ENCODE assay signal across 9 cellular contexts in genomic region chr22:35381424-35381772, GRCh38. TPM values are rescaled to one million over a fixed set of nuclear protein-coding genes. Genes with fewer than 3 reads are reported as not detected.
A peak's percentile ranks its signal among the peaks of the same experiment; 100 is the strongest.
DNase-seq lines count a peak whose midpoint lies in the region; ATAC-seq and TF ChIP-seq lines count a peak whose summit lies in the region.
"Had no signal": no experiment of that assay in that cellular context is flagged by ENCODE, and none has a peak within 500 bp of the region (broad histone marks: within the 10 kb centered on the region; RNA-seq: fewer than 3 reads in every experiment).

No MANE protein-coding gene starts in this region.

- DNase-seq in HFF-Myc (ENCODE audit: extremely low read depth, low read depth) (no peak), immature natural killer cell (no peak), stomach (no peak), SHP77 treated with DMSO at 0.1 percent for 48 hours (lab: John Stamatoyannopoulos, UW) (no peak), GM19240 (ENCODE audit: insufficient read length, low spot score) (no peak), MV-4-11 (lab: John Stamatoyannopoulos, UW) (no peak)
- no peak for DNase-seq in activated naive CD8-positive, alpha-beta T cell treated with anti-CD3 and anti-CD28 coated beads for 36 hours

- H3K4me3 ChIP-seq in HFF-Myc (replicated peaks; ENCODE audit: low read depth, low read length), result peak overlapping the region; percentile 59
- H3K4me3 ChIP-seq in stomach, result peak overlapping the region; percentile 45 to 56 (median 52)

- H3K27ac Mint-ChIP-seq in activated naive CD8-positive, alpha-beta T cell treated with anti-CD3 and anti-CD28 coated beads for 36 hours, result no peak overlapping the region
- peak overlapping the region in 3 of 6 donors; percentile 67 to 76 (median 75) for H3K27ac Mint-ChIP-seq in immature natural killer cell
- H3K27ac Mint-ChIP-seq: activated naive CD4-positive, alpha-beta T cell treated with anti-CD3 and anti-CD28 coated beads for 36 hours had no signal

- no peaks in the 10 kb centered on the region for H3K9me3 ChIP-seq in stomach

- peaks cover 0 to 2% (median under 1%) of the 10 kb centered on the region in 4 donors for H3K36me3 ChIP-seq in stomach

- no peak for TF ChIP-seq CTCF in HFF-Myc (IDR thresholded peaks at IDR 0.05; ENCODE audit: low read depth, low read length, missing control alignments)
- TF ChIP-seq CTCF in stomach (IDR thresholded peaks at IDR 0.05), result no peak

- TF ChIP-seq POLR2A in stomach (IDR thresholded peaks at IDR 0.05), result no peak

- H3K27me3 ChIP-seq in stomach, result no peaks in the 10 kb centered on the region

- H3K27me3 Mint-ChIP-seq in activated naive CD8-positive, alpha-beta T cell treated with anti-CD3 and anti-CD28 coated beads for 36 hours, result peaks cover 56% of the 10 kb centered on the region
- peaks cover 3 to 14% (median 3%) of the 10 kb centered on the region in 3 donors for H3K27me3 Mint-ChIP-seq in immature natural killer cell (ENCODE audit: low read depth in 3 of 3)

- H3K4me1 ChIP-seq in stomach, result peaks cover 13 to 52% (median 41%) of the 10 kb centered on the region in 4 donors

- H3K4me1 Mint-ChIP-seq in activated naive CD8-positive, alpha-beta T cell treated with anti-CD3 and anti-CD28 coated beads for 36 hours, result peaks cover 18% of the 10 kb centered on the region
- H3K4me1 Mint-ChIP-seq in immature natural killer cell, result peaks cover 20 to 22% of the 10 kb centered on the region in 2 donors

- no peak for ATAC-seq in GM19395 (IDR thresholded peaks at IDR 0.05; ENCODE audit: unreplicated experiment)

- no peaks in the 10 kb centered on the region for H3K36me3 Mint-ChIP-seq in activated naive CD8-positive, alpha-beta T cell treated with anti-CD3 and anti-CD28 coated beads for 36 hours
- H3K36me3 Mint-ChIP-seq in immature natural killer cell, result no peaks in the 10 kb centered on the region

- peak overlapping the region in 4 of 5 donors; percentile 74 to 84 (median 82) for H3K27ac ChIP-seq in stomach

- intact Hi-C loops in stomach (cut with DNase I; ENCODE audit: low total_unique reads), result no loop called here

- H3K4me3 Mint-ChIP-seq in activated naive CD8-positive, alpha-beta T cell treated with anti-CD3 and anti-CD28 coated beads for 36 hours, result peak overlapping the region; percentile 37
- H3K4me3 Mint-ChIP-seq in immature natural killer cell, result peak overlapping the region; percentile 74 to 81 (median 78)
- H3K4me3 Mint-ChIP-seq: activated naive CD4-positive, alpha-beta T cell treated with anti-CD3 and anti-CD28 coated beads for 36 hours had no signal

- TF ChIP-seq EP300 in stomach (IDR thresholded peaks at IDR 0.05), result no peak

- no peaks in the 10 kb centered on the region for H3K9me3 Mint-ChIP-seq in activated naive CD8-positive, alpha-beta T cell treated with anti-CD3 and anti-CD28 coated beads for 36 hours
- H3K9me3 Mint-ChIP-seq in immature natural killer cell, result no peaks in the 10 kb centered on the region
- H3K9me3 Mint-ChIP-seq: activated naive CD4-positive, alpha-beta T cell treated with anti-CD3 and anti-CD28 coated beads for 36 hours had no signal

- 62 to 71% (median 63%) methylated on average over 4 of the region's 4 CpGs for WGBS in stomach, 5 donors

RNA-seq across cellular contexts. Expression of gene HMOX1, which starts 0.5 kb away (rescaled TPM):
- under 1 TPM; 0.26 to 0.39 TPM for total RNA-seq in activated naive CD8-positive, alpha-beta T cell treated with anti-CD3 and anti-CD28 coated beads for 36 hours
- 10 to 100 TPM in 2 of 3 donors, 1 to 10 TPM in 1; 5.3 to 12.8 (median 11.3) TPM for polyA plus RNA-seq in immature natural killer cell
- total RNA-seq in stomach, result 10 to 100 TPM in 2 of 5 donors, 1 to 10 TPM in 2, not detected in 1; 2.2 to 23.3 (median 9.2) TPM
- polyA plus RNA-seq in stomach, result 100 to 1,000 TPM in 1 of 3 donors, 10 to 100 TPM in 1, 1 to 10 TPM in 1; 6.5 to 106 (median 21.5) TPM

RNA-seq across cellular contexts. Expression of gene MCM5, which starts 18.5 kb away (rescaled TPM):
- total RNA-seq in activated naive CD8-positive, alpha-beta T cell treated with anti-CD3 and anti-CD28 coated beads for 36 hours, result 100 to 1,000 TPM; 342 to 348 TPM
- 10 to 100 TPM; 39.0 to 65.3 (median 45.7) TPM for polyA plus RNA-seq in immature natural killer cell
- total RNA-seq in stomach, result 10 to 100 TPM; 17.5 to 74.5 (median 25.2) TPM
- 10 to 100 TPM; 13.0 to 19.9 (median 16.8) TPM for polyA plus RNA-seq in stomach

Comparison
In these comparisons a context has a peak if more than half of its experiments do, and no peak if none do; other contexts are left out.
1. RNA of gene MCM5, which starts 18.5 kb away (total RNA-seq): 342 to 348 TPM in activated naive CD8-positive, alpha-beta T cell treated with anti-CD3 and anti-CD28 coated beads for 36 hours; 17.5 to 74.5 TPM in stomach; every median in the first group is over 4 times any median in the second.